27 cellular contexts compared by ENCODE assay signal in genomic region chr22:44067901-44068300, GRCh38. TPM values are rescaled to one million over a fixed set of nuclear protein-coding genes. Genes with fewer than 3 reads are reported as not detected.
DNase-seq lines count a peak whose midpoint lies in the region; ATAC-seq and TF ChIP-seq lines count a peak whose summit lies in the region.
"Had no signal": no experiment of that assay in that cellular context is flagged by ENCODE, and none has a peak within 500 bp of the region (broad histone marks: within the 10 kb centered on the region; RNA-seq: fewer than 3 reads in every experiment).

No MANE protein-coding gene starts in this region.

- no peaks in the 10 kb centered on the region for H3K9me2 ChIP-seq in GM23338 (ENCODE audit: insufficient read depth)
- H3K9me2 ChIP-seq: SK-N-SH had no signal

- H3K36me3 ChIP-seq in GM23338 (ENCODE audit: insufficient read depth): no peaks in the 10 kb centered on the region
- no peaks in the 10 kb centered on the region for H3K36me3 ChIP-seq in endocrine pancreas (ENCODE audit: control insufficient read depth, insufficient read depth, low read length)
- H3K36me3 ChIP-seq in subcutaneous abdominal adipose tissue (ENCODE audit: control insufficient read depth in 5 of 5, insufficient read depth in 5 of 5, low read length in 5 of 5): peaks cover 0 to 2% (median 0%) of the 10 kb centered on the region in 5 donors
- H3K36me3 ChIP-seq: prostate gland, tibial nerve had no signal

- H4K20me1 ChIP-seq in GM23338 (replicated peaks; ENCODE audit: insufficient read depth): no peaks in the 10 kb centered on the region; the same call in 1 of the 2 replicates

- no peak overlapping the region for H3K4me3 Mint-ChIP-seq in GM23338
- H3K4me3 Mint-ChIP-seq: central memory CD8-positive, alpha-beta T cell had no signal

- H3K4me1 ChIP-seq in GM23338 (ENCODE audit: insufficient read depth): no peaks in the 10 kb centered on the region
- H3K4me1 ChIP-seq in endocrine pancreas (ENCODE audit: control insufficient read depth, insufficient read depth, low read length): no peaks in the 10 kb centered on the region
- peaks cover 4 to 33% (median 18%) of the 10 kb centered on the region in 5 donors for H3K4me1 ChIP-seq in subcutaneous abdominal adipose tissue (ENCODE audit: control insufficient read depth in 5 of 5, insufficient read depth in 5 of 5, low read length in 5 of 5)
- H3K4me1 ChIP-seq: prostate gland had no signal

- H3K27me3 ChIP-seq in GM23338 (ENCODE audit: insufficient read depth) (no peaks in the 10 kb centered on the region), endocrine pancreas (ENCODE audit: control insufficient read depth, insufficient read depth, low read length) (no peaks in the 10 kb centered on the region), subcutaneous abdominal adipose tissue (ENCODE audit: control insufficient read depth in 5 of 5, insufficient read depth in 4 of 5, low read length in 5 of 5) (no peaks in the 10 kb centered on the region)
- H3K27me3 ChIP-seq: tibial nerve had no signal

- H3K79me2 ChIP-seq in GM23338 (replicated peaks; ENCODE audit: insufficient read depth): no peaks in the 10 kb centered on the region

- no peak overlapping the region; the same call in 1 of the 2 replicates for H3K4me2 ChIP-seq in GM23338
- H3K4me2 ChIP-seq: KMS-11, SK-N-SH had no signal

- H3K9me3 Mint-ChIP-seq in GM23338: no peaks in the 10 kb centered on the region; the same call in 2 of the 3 replicates
- H3K9me3 Mint-ChIP-seq: activated naive CD8-positive, alpha-beta T cell treated with anti-CD3 and anti-CD28 coated beads, Interleukin-2, amount 50 U/mL, for 24 hours; central memory CD8-positive, alpha-beta T cell had no signal

- H2AFZ ChIP-seq in GM23338: no peak overlapping the region

- H3K9ac ChIP-seq in endocrine pancreas (ENCODE audit: control insufficient read depth, insufficient read depth, low read length) (peak overlapping the region; percentile 10), subcutaneous abdominal adipose tissue (ENCODE audit: low read length in 5 of 5) (peak overlapping the region in 3 of 5 donors; percentile 0 to 48 (median 21))
- H3K9ac ChIP-seq: KMS-11, SK-N-SH had no signal

- DNase-seq in GM23338 (ENCODE audit: low spot score) (no peak), lung microvascular endothelial cell (ENCODE audit: low read depth in 2 of 2) (peak; percentile 43 to 65)
- DNase-seq in effector CD8-positive, alpha-beta T cell (lab: John Stamatoyannopoulos, UW): no peak
- DNase-seq: activated CD4-positive, alpha-beta T cell treated with anti-CD3 and anti-CD28 coated beads for 48 hours; activated CD8-positive, alpha-beta memory T cell treated with anti-CD3 and anti-CD28 coated beads for 24 hours; activated T-cell treated with anti-CD3 and anti-CD28 coated beads, Interleukin-2, amount 50 U/mL, for 1 hour; DMS79; HCEC 1CT; kidney glomerular epithelial cell; mesendoderm; NCI-H1436; NCI-H2107; NCI-H446 treated with DMSO at 0.1 percent for 48 hours; NCI-H82; SK-N-SH; stimulated activated CD4-positive, alpha-beta T cell treated with anti-CD3 and anti-CD28 coated beads, Interleukin-15, amount 100 ng/mL, for 24 hours; T-helper 2 cell had no signal

- no peaks in the 10 kb centered on the region for H3F3A ChIP-seq in GM23338 (replicated peaks; ENCODE audit: low read depth)

- H3K9me3 ChIP-seq in endocrine pancreas (ENCODE audit: control insufficient read depth, low read length): no peaks in the 10 kb centered on the region
- no peaks in the 10 kb centered on the region for H3K9me3 ChIP-seq in subcutaneous abdominal adipose tissue (ENCODE audit: control insufficient read depth in 5 of 5, low read length in 5 of 5)
- H3K9me3 ChIP-seq: prostate gland, SK-N-SH, tibial nerve had no signal

- H3K4me3 ChIP-seq in GM23338 (no peak overlapping the region), endocrine pancreas (ENCODE audit: control insufficient read depth, insufficient read depth, low read length) (no peak overlapping the region), subcutaneous abdominal adipose tissue (ENCODE audit: low read depth in 1 of 5, low read length in 5 of 5) (peak overlapping the region in 1 of 5 donors; percentile 17)
- H3K4me3 ChIP-seq: prostate gland, tibial nerve had no signal

- no peak for TF ChIP-seq CTCF in GM23338 (conservative IDR thresholded peaks at IDR 0.05; ENCODE audit: low read depth in 2 of 2)

- H3K27ac ChIP-seq in GM23338 (ENCODE audit: low read depth) (no peak overlapping the region), subcutaneous abdominal adipose tissue (ENCODE audit: low read depth, low read length) (peak overlapping the region; percentile 50)
- H3K27ac ChIP-seq: KMS-11, prostate gland, RWPE1, tibial nerve had no signal

- no peaks in the 10 kb centered on the region for H3K36me3 Mint-ChIP-seq in GM23338 (ENCODE audit: low read depth)

- peaks cover 14% of the 10 kb centered on the region for H3K4me1 Mint-ChIP-seq in GM23338

- peak; percentile 44 for ATAC-seq in GM23338
- no peak for ATAC-seq in HG03135 (IDR thresholded peaks at IDR 0.05; ENCODE audit: unreplicated experiment)
- ATAC-seq in GM21723 (IDR thresholded peaks at IDR 0.05; ENCODE audit: unreplicated experiment): no peak

- peaks cover 5% of the 10 kb centered on the region for H3K27me3 Mint-ChIP-seq in GM23338 (ENCODE audit: insufficient read depth, low read depth, poor library complexity)
- H3K27me3 Mint-ChIP-seq: activated naive CD8-positive, alpha-beta T cell treated with anti-CD3 and anti-CD28 coated beads, Interleukin-2, amount 50 U/mL, for 24 hours; central memory CD8-positive, alpha-beta T cell had no signal

- peak overlapping the region; percentile 40; the same call in 1 of the 2 replicates for H3K27ac Mint-ChIP-seq in GM23338

TF ChIP-seq in GM23338, 12 proteins besides CTCF, POLR2A, EP300 and RAD21:
- no peak for TF ChIP-seq POLR2AphosphoS5 (IDR thresholded peaks at IDR 0.05; ENCODE audit: low read depth)
- no peak for TF ChIP-seq ZNF331 (CRISPR knock-in tag; IDR thresholded peaks at IDR 0.05; ENCODE audit: low read depth)
- no peak for TF ChIP-seq NANOG (IDR thresholded peaks at IDR 0.05; ENCODE audit: borderline replicate concordance)
- no peak for TF ChIP-seq STAT1 (IDR thresholded peaks at IDR 0.05; ENCODE audit: unreplicated experiment)
- TF ChIP-seq JUNB (IDR thresholded peaks at IDR 0.05; ENCODE audit: unreplicated experiment): no peak

RNA-seq across cellular contexts. Expression of gene PARVB, which starts 43.8 kb away (rescaled TPM):
- 7.7 and 15.5 TPM in 2 replicates for total RNA-seq in GM23338 (2014; rRNA removed; shearing (Covaris generic))
- polyA plus RNA-seq in GM23338 (2016; fragmentation: Nextera tagmentation; extraction: Ambion mirVana): 4.0 and 4.3 TPM in 2 replicates
- total RNA-seq in lung microvascular endothelial cell: 20.8 and 25.3 TPM in 2 replicates

Comparison
In these comparisons a context has a peak if more than half of its experiments do, and no peak if none do; other contexts are left out.
1. DNase-seq: peak in lung microvascular endothelial cell (2 of 2); none in GM23338 (single experiment) and effector CD8-positive, alpha-beta T cell (single experiment).